In the genomic region with DNA sequence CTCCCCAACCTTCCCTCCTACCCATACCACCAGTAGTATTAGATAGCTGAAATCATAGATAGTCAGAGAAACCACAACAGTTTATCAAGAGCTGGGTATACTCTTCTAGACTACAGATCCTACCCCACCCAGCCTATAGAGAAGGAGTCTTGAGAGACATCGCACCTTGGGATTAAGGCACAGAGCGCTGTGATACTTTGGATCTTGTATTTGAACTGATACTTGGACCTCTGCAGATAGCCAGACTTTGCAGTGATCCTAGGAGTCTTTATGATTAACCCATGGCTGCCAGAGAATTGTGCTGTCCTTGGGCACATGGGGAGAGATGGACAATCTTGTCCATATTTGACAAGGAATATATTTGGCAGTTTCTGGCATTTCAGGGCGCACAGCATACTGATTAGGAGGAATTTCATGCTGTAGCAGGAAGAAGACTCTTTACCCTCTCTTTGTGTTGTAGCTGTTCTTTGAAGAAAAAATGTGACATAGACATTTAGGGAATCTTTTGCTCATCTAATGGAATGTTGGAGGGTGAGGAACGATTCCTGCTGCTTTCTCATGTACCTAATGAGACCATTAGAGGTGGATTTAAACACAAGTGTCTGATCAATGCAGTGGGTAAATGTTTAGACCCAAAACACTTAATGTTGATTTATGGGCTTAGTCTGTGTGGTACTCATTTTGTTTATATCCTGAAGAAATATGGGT, we compare ENCODE assay signal across 8 cellular contexts. TPM values are rescaled to one million over a fixed set of nuclear protein-coding genes. Genes with fewer than 3 reads are reported as not detected.
DNase-seq lines count a peak whose midpoint lies in the region; ATAC-seq and TF ChIP-seq lines count a peak whose summit lies in the region.

No MANE protein-coding gene starts in this region.

- H3K27me3 ChIP-seq in stomach: no peaks in the 10 kb centered on the region

- peaks cover 6 to 72% (median 43%) of the 10 kb centered on the region in 4 donors for H3K4me1 ChIP-seq in stomach

- ATAC-seq in Right ventricle myocardium superior (ENCODE audit: poor library complexity) (peak; percentile 3), Right ventricle myocardium inferior (no peak), GM21447 (IDR thresholded peaks at IDR 0.05; ENCODE audit: unreplicated experiment) (no peak)

- no peaks in the 10 kb centered on the region for H3K9me3 ChIP-seq in stomach

- no peaks in the 10 kb centered on the region for H3K36me3 ChIP-seq in stomach

- peak overlapping the region; percentile 73 to 92 (median 86) for H3K27ac ChIP-seq in stomach

- no peak for TF ChIP-seq EP300 in stomach (IDR thresholded peaks at IDR 0.05)

- H3K4me3 ChIP-seq in stomach: peak overlapping the region; percentile 47 to 63 (median 54)

- intact Hi-C loops in Right ventricle myocardium superior (cut with DNase I): no loop called here
- intact Hi-C loops in Right ventricle myocardium inferior (cut with DNase I): no loop called here
- intact Hi-C loops in stomach (cut with DNase I; ENCODE audit: low total_unique reads): no loop called here

- no peak for DNase-seq in Right ventricle myocardium superior
- DNase-seq in Right ventricle myocardium inferior (ENCODE audit: missing footprints): no peak
- DNase-seq in astrocyte of the hippocampus (ENCODE audit: low read depth, low spot score): peak; percentile 51
- DNase-seq in kidney glomerular epithelial cell (lab: John Stamatoyannopoulos, UW): peak; percentile 42
- DNase-seq in stomach: no peak
- DNase-seq in DMS79 treated with DMSO at 0.1 percent for 48 hours (lab: John Stamatoyannopoulos, UW): no peak
- DNase-seq in NCI-H526 treated with DMSO at 0.1 percent for 48 hours (lab: John Stamatoyannopoulos, UW): no peak

- TF ChIP-seq CTCF in stomach (IDR thresholded peaks at IDR 0.05): no peak

- no peak for TF ChIP-seq POLR2A in stomach (IDR thresholded peaks at IDR 0.05)

- WGBS in stomach, 5 donors: 10 to 24% (median 16%) methylated on average over 4 of the region's 4 CpGs

RNA-seq across cellular contexts. Expression of a gene that starts 1.0 kb away (rescaled TPM):
- total RNA-seq in Right ventricle myocardium superior (25.0 TPM), Right ventricle myocardium inferior (30.2 TPM), stomach (100 to 1,000 TPM in 1 of 5 donors, 10 to 100 TPM in 2, 1 to 10 TPM in 2; 5.2 to 123 (median 32.3) TPM)
- 1 to 10 TPM; 4.2 to 9.7 (median 8.2) TPM for polyA plus RNA-seq in stomach

RNA-seq across cellular contexts. Expression of a gene that starts 34.7 kb away (rescaled TPM):
- 0.40 TPM for total RNA-seq in Right ventricle myocardium superior
- total RNA-seq in Right ventricle myocardium inferior: 0.76 TPM
- total RNA-seq in stomach: 1 to 10 TPM in 3 of 5 donors, not detected in 2; 1.3 to 7.6 (median 3.9) TPM
- 10 to 100 TPM in 1 of 3 donors, 1 to 10 TPM in 2; 2.6 to 11.2 (median 5.4) TPM for polyA plus RNA-seq in stomach

RNA-seq across cellular contexts. Expression of a gene that starts 54.3 kb away (rescaled TPM):
- total RNA-seq in Right ventricle myocardium superior (2.9 TPM), Right ventricle myocardium inferior (3.1 TPM), stomach (1 to 10 TPM in 4 of 5 donors, under 1 TPM in 1; 0.29 to 5.8 (median 3.5) TPM)
- 1 to 10 TPM; 1.8 to 2.1 (median 2.0) TPM for polyA plus RNA-seq in stomach

Comparison
In these comparisons a context has a peak if more than half of its experiments do, and no peak if none do; other contexts are left out.
1. DNase-seq: peak in astrocyte of the hippocampus (single experiment) and kidney glomerular epithelial cell (single experiment); none in Right ventricle myocardium superior (single experiment), Right ventricle myocardium inferior (single experiment), stomach (single experiment), DMS79 treated with DMSO at 0.1 percent for 48 hours (single experiment) and NCI-H526 treated with DMSO at 0.1 percent for 48 hours (single experiment).